Comparison of ENCODE assay signal across 20 cellular contexts in the genomic region with DNA sequence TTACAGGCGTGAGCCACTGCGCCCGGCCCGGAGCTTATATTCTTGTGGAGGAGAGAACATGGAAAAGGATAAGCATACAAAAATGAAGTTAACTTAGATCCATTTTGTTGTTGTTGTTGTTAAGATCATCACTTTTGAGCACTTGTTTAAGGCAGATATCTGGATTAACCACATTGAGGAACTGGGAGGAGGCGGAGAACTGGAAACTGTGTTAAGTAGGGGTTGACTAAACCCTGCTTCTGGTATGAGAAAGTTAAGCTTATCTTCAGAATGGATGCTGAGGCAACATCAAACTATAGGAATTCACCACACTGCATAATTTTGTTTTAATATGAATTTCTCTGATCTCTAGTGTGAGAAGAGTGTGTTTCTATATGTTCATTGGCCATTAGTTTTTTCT.
"Had no signal": no experiment of that assay in that cellular context is flagged by ENCODE, and none has a peak within 500 bp of the region (broad histone marks: within the 10 kb centered on the region; RNA-seq: fewer than 3 reads in every experiment).

No MANE protein-coding gene starts in this region.

- H3K36me3 ChIP-seq: gastrocnemius medialis, left ventricle myocardium inferior, lower lobe of right lung, neural progenitor cell, ovary, right atrium auricular region had no signal

- H3K27me3 Mint-ChIP-seq: memory B cell had no signal

- DNase-seq: effector CD4-positive, alpha-beta T cell; endodermal cell; gastrocnemius medialis; glutamatergic neuron; kidney; left cardiac atrium; left ventricle myocardium inferior; lower lobe of right lung; midbrain; nucleus accumbens; ovary; small intestine; stimulated activated CD4-positive, alpha-beta T cell treated with anti-CD3 and anti-CD28 coated beads, Interleukin-12 subunit alpha, Interleukin-12 subunit beta, amount 100 ng/mL, for 4 hours; stimulated activated naive CD4-positive, alpha-beta T cell treated with Interleukin-2 at 50 U/mL for 16 hours; trophoblast cell had no signal

- H3K9me3 Mint-ChIP-seq: memory B cell; natural killer cell treated with Interleukin-12 subunit alpha and Interleukin-12 subunit beta and Interleukin-15 and Interleukin-18, amount 100 ng/mL, for 72 hours; neural progenitor cell had no signal

- H3K27ac Mint-ChIP-seq: endodermal cell; memory B cell; natural killer cell treated with Interleukin-12 subunit alpha and Interleukin-12 subunit beta and Interleukin-15 and Interleukin-18, amount 100 ng/mL, for 72 hours; neural progenitor cell had no signal

- H3K4me3 Mint-ChIP-seq: endodermal cell; memory B cell; natural killer cell treated with Interleukin-12 subunit alpha and Interleukin-12 subunit beta and Interleukin-15 and Interleukin-18, amount 100 ng/mL, for 72 hours; neural progenitor cell had no signal

- FAIRE-seq: endothelial cell of umbilical vein, kidney, small intestine had no signal

- H2AFZ ChIP-seq: neural progenitor cell had no signal

- H3K4me1 ChIP-seq: gastrocnemius medialis had no signal

- H3K27ac ChIP-seq: gastrocnemius medialis, left ventricle myocardium inferior, lower lobe of right lung, neural progenitor cell, ovary, right atrium auricular region had no signal

- H3K36me3 Mint-ChIP-seq: natural killer cell treated with Interleukin-12 subunit alpha and Interleukin-12 subunit beta and Interleukin-15 and Interleukin-18, amount 100 ng/mL, for 72 hours had no signal

- H3K4me3 ChIP-seq: gastrocnemius medialis, left ventricle myocardium inferior, lower lobe of right lung, neural progenitor cell, ovary, right atrium auricular region had no signal

- H3K9me3 ChIP-seq: gastrocnemius medialis, left ventricle myocardium inferior, lower lobe of right lung, ovary, right atrium auricular region had no signal

- H3K27me3 ChIP-seq: gastrocnemius medialis, neural progenitor cell, ovary, right atrium auricular region had no signal

- ATAC-seq: gastrocnemius medialis; left cardiac atrium; lower lobe of right lung; natural killer cell treated with Interleukin-12 subunit alpha and Interleukin-12 subunit beta and Interleukin-15 and Interleukin-18, amount 100 ng/mL, for 72 hours had no signal

- H3K9ac ChIP-seq: neural progenitor cell had no signal

- H3K4me2 ChIP-seq: neural progenitor cell had no signal
